Comparison of ENCODE assay signal across 8 cellular contexts in the genomic region with DNA sequence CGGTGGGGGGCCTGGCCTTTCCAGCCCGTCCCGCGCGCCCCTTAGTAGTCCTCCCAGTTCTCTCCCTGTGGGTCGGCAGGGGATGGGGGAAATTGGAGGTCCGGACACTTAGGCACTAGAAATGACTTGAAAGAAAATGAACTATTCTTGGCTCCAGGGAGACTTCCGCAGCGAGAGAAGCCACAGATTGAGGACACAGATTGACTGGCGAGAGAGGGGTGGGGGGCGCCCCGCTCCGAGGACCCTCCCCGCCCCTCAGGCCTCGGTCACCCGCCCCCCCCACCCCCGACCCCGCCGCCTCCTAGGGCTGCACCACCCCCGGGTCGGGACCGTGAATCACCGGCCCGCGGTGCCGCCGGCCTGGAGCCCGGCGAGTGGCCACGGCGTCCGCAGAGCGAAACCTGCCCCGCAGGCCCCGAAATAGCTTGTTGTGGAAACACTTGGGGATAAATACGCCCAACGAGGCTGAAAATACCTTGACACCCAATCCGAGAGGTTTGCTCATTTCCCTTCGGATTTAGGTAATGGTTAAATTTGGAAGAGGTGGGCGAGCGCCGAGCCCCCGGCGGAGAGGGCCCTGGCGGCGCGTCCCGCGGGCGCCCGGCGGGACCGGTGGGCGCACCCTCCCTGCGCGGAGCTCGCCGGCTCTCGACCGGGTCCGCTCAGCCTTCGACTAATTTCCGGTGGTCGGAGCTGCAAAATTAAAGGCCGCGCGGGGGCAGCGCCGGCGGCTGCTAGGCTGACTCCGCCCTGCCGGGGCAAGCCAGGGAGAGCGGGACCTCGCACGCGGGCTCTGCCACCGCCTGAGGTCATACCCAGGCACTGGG. TPM values are rescaled to one million over a fixed set of nuclear protein-coding genes. Genes with fewer than 3 reads are reported as not detected.
A peak's percentile ranks its signal among the peaks of the same experiment; 100 is the strongest.
DNase-seq lines count a peak whose midpoint lies in the region; ATAC-seq lines count a peak whose summit lies in the region.

A gene (minus strand): TSS at position 675 of the 827 bp plus-strand sequence. CDS start 3,438 bp downstream, outside the sequence.

- H3K4me1 ChIP-seq in effector memory CD4-positive, alpha-beta T cell (ENCODE audit: control insufficient read depth, insufficient read depth, low read length, poor library complexity, severe bottlenecking) = peaks cover 18% of the 10 kb centered on the region
- H3K4me1 ChIP-seq in thymus (ENCODE audit: control insufficient read depth, insufficient read depth, low read length) = peaks cover 10% of the 10 kb centered on the region

- H3K27ac Mint-ChIP-seq in naive thymus-derived CD8-positive, alpha-beta T cell = peak within 1 kb of the TSS; percentile 84 to 93 (median 90)

- H3K36me3 Mint-ChIP-seq in naive thymus-derived CD8-positive, alpha-beta T cell = no peaks in the 10 kb centered on the region

- ATAC-seq in GM19463 (IDR thresholded peaks at IDR 0.05; ENCODE audit: unreplicated experiment) = peak; percentile 31
- peak; percentile 8 to 29 for ATAC-seq in naive thymus-derived CD8-positive, alpha-beta T cell

- no peaks in the 10 kb centered on the region for H3K9me3 Mint-ChIP-seq in naive thymus-derived CD8-positive, alpha-beta T cell

- DNase-seq in COLO668 (lab: John Stamatoyannopoulos, UW; ENCODE audit: unreplicated experiment) (peak; percentile 82), HuH-7.5 (ENCODE audit: low spot score) (peak; percentile 56), hippocampal formation (lab: John Stamatoyannopoulos, UW) (no peak)
- DNase-seq in activated CD4-positive, alpha-beta T cell treated with anti-CD3 and anti-CD28 coated beads for 4 hours = peak; percentile 63 to 73
- DNase-seq in effector memory CD4-positive, alpha-beta T cell = peak; percentile 38 to 41 (median 40)
- peak; percentile 33 to 80 (median 50) for DNase-seq in naive thymus-derived CD8-positive, alpha-beta T cell

- H3K4me3 ChIP-seq in effector memory CD4-positive, alpha-beta T cell (ENCODE audit: insufficient read depth, low read depth, low read length, poor library complexity, severe bottlenecking) = peak within 1 kb of the TSS; percentile 87
- peak within 1 kb of the TSS; percentile 70 for H3K4me3 ChIP-seq in thymus (ENCODE audit: low read length)

- H3K36me3 ChIP-seq in effector memory CD4-positive, alpha-beta T cell (ENCODE audit: control insufficient read depth, insufficient read depth, low read length) = no peaks in the 10 kb centered on the region
- H3K36me3 ChIP-seq in thymus (ENCODE audit: control insufficient read depth, insufficient read depth) = no peaks in the 10 kb centered on the region

- no peaks in the 10 kb centered on the region for H3K9me3 ChIP-seq in effector memory CD4-positive, alpha-beta T cell (ENCODE audit: control insufficient read depth, low read length)
- H3K9me3 ChIP-seq in thymus (ENCODE audit: control insufficient read depth) = no peaks in the 10 kb centered on the region

- POLR2A ChIA-PET in naive thymus-derived CD8-positive, alpha-beta T cell (lab: Charles Lee) = interaction anchor here (0.6 to 5.2 kb wide), 10 partner anchors 9 to 169 kb away, joined by 3 to 56 read pairs (median 9); no protein-coding TSS in a partner anchor

- H3K27me3 ChIP-seq in effector memory CD4-positive, alpha-beta T cell (replicated peaks; ENCODE audit: control insufficient read depth, insufficient read depth, low read length, poor library complexity, severe bottlenecking) = no peaks in the 10 kb centered on the region
- H3K27me3 ChIP-seq in thymus (ENCODE audit: control insufficient read depth, insufficient read depth) = no peaks in the 10 kb centered on the region

- WGBS in thymus = under 1% methylated on average over 77 of the region's 77 CpGs

- H3K4me1 Mint-ChIP-seq in naive thymus-derived CD8-positive, alpha-beta T cell = peaks cover 12 to 43% (median 32%) of the 10 kb centered on the region in 4 donors

- H3K4me3 Mint-ChIP-seq in naive thymus-derived CD8-positive, alpha-beta T cell = peak within 1 kb of the TSS; percentile 86 to 97 (median 92)

- peak within 1 kb of the TSS; percentile 72 for H3K27ac ChIP-seq in effector memory CD4-positive, alpha-beta T cell (ENCODE audit: insufficient read depth, low read length, poor library complexity, severe bottlenecking)
- peak within 1 kb of the TSS; percentile 94 for H3K27ac ChIP-seq in thymus (ENCODE audit: low read depth)

- no peaks in the 10 kb centered on the region for H3K27me3 Mint-ChIP-seq in naive thymus-derived CD8-positive, alpha-beta T cell

RNA-seq across cellular contexts. Expression of the gene that starts here (rescaled TPM):
- 10 to 100 TPM; 18.2 to 22.4 TPM for total RNA-seq in naive thymus-derived CD8-positive, alpha-beta T cell
- 10 to 100 TPM in 1 of 3 donors, 1 to 10 TPM in 2; 5.6 to 12.4 (median 6.7) TPM for polyA plus RNA-seq in naive thymus-derived CD8-positive, alpha-beta T cell
- 12.6 TPM for polyA plus RNA-seq in thymus

Comparison
In these comparisons a context has a peak if more than half of its experiments do, and no peak if none do; other contexts are left out.
1. DNase-seq: peak in COLO668 (single experiment), HuH-7.5 (single experiment), activated CD4-positive, alpha-beta T cell treated with anti-CD3 and anti-CD28 coated beads for 4 hours (2 of 2), effector memory CD4-positive, alpha-beta T cell (3 of 3) and naive thymus-derived CD8-positive, alpha-beta T cell (10 of 10); none in hippocampal formation (0 of 2).